17 cellular contexts compared by ENCODE assay signal in the genomic region with DNA sequence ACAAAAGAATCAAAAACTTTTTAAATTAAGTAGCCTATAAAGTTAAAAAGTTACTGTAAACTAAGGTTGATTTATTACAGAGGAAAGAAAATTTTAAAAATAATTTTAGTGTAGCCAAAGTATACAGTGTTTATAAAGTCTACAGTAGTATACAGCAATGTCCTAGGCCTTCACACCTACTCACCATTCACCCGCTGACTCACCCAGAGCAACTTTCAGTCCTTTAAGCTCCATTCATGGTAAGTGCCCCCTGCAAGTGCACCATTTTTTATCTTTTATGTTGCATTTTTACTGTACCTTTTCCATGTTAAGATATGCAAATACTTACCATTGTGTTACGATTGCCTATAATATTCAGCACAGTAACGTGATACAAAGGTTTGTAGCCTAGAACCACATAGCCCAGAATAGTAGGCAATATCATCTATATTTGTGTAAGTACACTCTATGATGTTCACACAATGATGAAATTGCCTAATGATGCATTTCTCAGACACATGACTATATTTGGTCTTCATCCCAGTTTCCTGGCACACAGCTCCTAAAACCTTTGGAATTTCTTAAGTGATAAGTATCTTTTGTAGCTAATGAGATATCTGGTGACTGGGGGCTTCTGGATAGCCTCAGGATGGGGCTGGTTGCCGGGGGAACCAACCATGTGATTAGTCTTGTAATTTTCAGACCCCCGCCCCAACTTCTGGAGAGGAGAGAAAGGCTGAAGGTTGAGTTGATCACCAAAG.
DNase-seq lines count a peak whose midpoint lies in the region; TF ChIP-seq lines count a peak whose summit lies in the region.
"Had no signal": no experiment of that assay in that cellular context is flagged by ENCODE, and none has a peak within 500 bp of the region (broad histone marks: within the 10 kb centered on the region; RNA-seq: fewer than 3 reads in every experiment).

No MANE protein-coding gene starts in this region.

- no peaks in the 10 kb centered on the region for H3K27me3 ChIP-seq in fibroblast of lung (ENCODE audit: control insufficient read depth, insufficient read depth, low read length)
- H3K27me3 ChIP-seq in sigmoid colon = no peaks in the 10 kb centered on the region
- H3K27me3 ChIP-seq: BLaER1, vagina had no signal

- POLR2A ChIA-PET in HEK293 (lab: Yijun Ruan, JAX) = no interaction called here
- POLR2A ChIA-PET in RWPE1 (lab: Yijun Ruan, JAX; ENCODE audit: low non-redundant PET) = no interaction called here
- POLR2A ChIA-PET in activated CD4-positive, alpha-beta memory T cell treated with anti-CD3 and anti-CD28 coated beads for 36 hours (lab: Charles Lee) = no interaction called here

- TF ChIP-seq CTCF in HEK293 (tag by site-specific recombination; IDR thresholded peaks at IDR 0.05) (no peak), fibroblast of lung (conservative IDR thresholded peaks at IDR 0.05 in 1 of 2, IDR thresholded peaks at IDR 0.05 in 1 of 2; ENCODE audit: low read depth in 1 of 2, low read length in 2 of 2) (no peak), sigmoid colon (IDR thresholded peaks at IDR 0.05) (no peak), RWPE1 (conservative IDR thresholded peaks at IDR 0.05; ENCODE audit: low read depth) (no peak)

- no peaks in the 10 kb centered on the region for H4K20me1 ChIP-seq in fibroblast of lung (ENCODE audit: control insufficient read depth, extremely low read depth, insufficient read depth, low read length)
- H4K20me1 ChIP-seq: BLaER1 had no signal

- H3K9me3 ChIP-seq in HEK293 (ENCODE audit: control insufficient read depth, insufficient read depth, low read depth, low read length) = no peaks in the 10 kb centered on the region
- H3K9me3 ChIP-seq in SK-N-MC (ENCODE audit: low read depth, low read length) = no peaks in the 10 kb centered on the region
- no peaks in the 10 kb centered on the region for H3K9me3 ChIP-seq in fibroblast of lung (ENCODE audit: control insufficient read depth, insufficient read depth, low read depth, low read length)
- no peaks in the 10 kb centered on the region for H3K9me3 ChIP-seq in sigmoid colon
- H3K9me3 ChIP-seq: BLaER1, vagina had no signal

- H3K27ac ChIP-seq in HEK293 (ENCODE audit: extremely low read depth, low read depth, low read length) (no peak overlapping the region), SK-N-MC (0 out of 2 replicates have a peak overlapping the region, but pooled peaks have one; percentile 38), fibroblast of lung (ENCODE audit: insufficient read depth, low read length) (no peak overlapping the region), sigmoid colon (no peak overlapping the region), RWPE1 (no peak overlapping the region)
- H3K27ac ChIP-seq: BLaER1, vagina, WERI-Rb-1 had no signal

- no peak overlapping the region for H3K4me2 ChIP-seq in fibroblast of lung (ENCODE audit: extremely low read depth, insufficient read depth, low read length)
- H3K4me2 ChIP-seq: BLaER1 had no signal

- H3K9ac ChIP-seq in SK-N-MC (ENCODE audit: insufficient read length) = no peak overlapping the region
- no peak overlapping the region for H3K9ac ChIP-seq in fibroblast of lung (ENCODE audit: insufficient read depth, low read length)
- H3K9ac ChIP-seq: BLaER1 had no signal

- 91 to 93% methylated on average over 5 of the region's 5 CpGs for WGBS in sigmoid colon, 2 donors

- H3K27ac Mint-ChIP-seq in activated CD4-positive, alpha-beta memory T cell treated with anti-CD3 and anti-CD28 coated beads for 36 hours = no peak overlapping the region
- H3K27ac Mint-ChIP-seq: effector memory CD8-positive, alpha-beta T cell; stimulated activated naive CD8-positive, alpha-beta T cell treated with anti-CD3 and anti-CD28 coated beads, Interleukin-15, Interleukin-2, amounts not matched to agents 100 ng/mL and 50 ng/mL, for 24 hours had no signal

- H3K4me1 ChIP-seq in HEK293 (ENCODE audit: control insufficient read depth, insufficient read depth, low read length) (no peaks in the 10 kb centered on the region), fibroblast of lung (ENCODE audit: control insufficient read depth, extremely low read depth, insufficient read depth, low read length) (peaks cover 13% of the 10 kb centered on the region), sigmoid colon (peaks cover 0 to 4% (median under 1%) of the 10 kb centered on the region in 4 donors)
- H3K4me1 ChIP-seq: BLaER1 had no signal

- CTCF ChIA-PET in HEK293 (lab: Yijun Ruan, JAX) (interaction anchor here (0.6 to 1.5 kb wide), 11 partner anchors 9 to 535 kb away, joined by 3 to 5 read pairs (median 3); no protein-coding TSS in a partner anchor), RWPE1 (lab: Yijun Ruan, JAX) (interaction anchor here (0.6 to 0.7 kb wide), 2 partner anchors 21 to 46 kb away, joined by 3 read pairs; no protein-coding TSS in a partner anchor)
- CTCF ChIA-PET in activated CD4-positive, alpha-beta memory T cell treated with anti-CD3 and anti-CD28 coated beads for 36 hours (lab: Charles Lee) = interaction anchor here (1.4 kb wide), 1 partner anchor 13 kb away, joined by 4 read pairs; no protein-coding TSS in a partner anchor

- H3K4me3 ChIP-seq in HEK293 (ENCODE audit: low read depth, low read length) = no peak overlapping the region
- no peak overlapping the region for H3K4me3 ChIP-seq in SK-N-MC
- no peak overlapping the region for H3K4me3 ChIP-seq in fibroblast of lung (replicated peaks in 1 of 4; ENCODE audit: control extremely low read depth in 1 of 4, insufficient read depth in 1 of 4, low read depth in 3 of 4, low read length in 4 of 4)
- no peak overlapping the region for H3K4me3 ChIP-seq in sigmoid colon
- H3K4me3 ChIP-seq: BLaER1, vagina had no signal

- TF ChIP-seq POLR2A in sigmoid colon (IDR thresholded peaks at IDR 0.05) = no peak

- H3K79me2 ChIP-seq in fibroblast of lung (ENCODE audit: control insufficient read depth, insufficient read depth, low read length) = no peaks in the 10 kb centered on the region

- peaks cover 7% of the 10 kb centered on the region for H3K27me3 Mint-ChIP-seq in activated CD4-positive, alpha-beta memory T cell treated with anti-CD3 and anti-CD28 coated beads for 36 hours

- H3K4me3 Mint-ChIP-seq in activated CD4-positive, alpha-beta memory T cell treated with anti-CD3 and anti-CD28 coated beads for 36 hours = no peak overlapping the region
- H3K4me3 Mint-ChIP-seq: effector memory CD8-positive, alpha-beta T cell; stimulated activated naive CD8-positive, alpha-beta T cell treated with anti-CD3 and anti-CD28 coated beads, Interleukin-15, Interleukin-2, amounts not matched to agents 100 ng/mL and 50 ng/mL, for 24 hours had no signal

- intact Hi-C loops in sigmoid colon (cut with DNase I) = no loop called here
- intact Hi-C loops in activated CD4-positive, alpha-beta memory T cell treated with anti-CD3 and anti-CD28 coated beads for 36 hours (cut with micrococcal nuclease) = no loop called here

- H3K4me1 Mint-ChIP-seq in activated CD4-positive, alpha-beta memory T cell treated with anti-CD3 and anti-CD28 coated beads for 36 hours (ENCODE audit: low read depth) = peaks cover 2% of the 10 kb centered on the region

- H3K36me3 Mint-ChIP-seq in activated CD4-positive, alpha-beta memory T cell treated with anti-CD3 and anti-CD28 coated beads for 36 hours = no peaks in the 10 kb centered on the region

- H3K36me3 ChIP-seq in HEK293 (ENCODE audit: control insufficient read depth in 2 of 2, insufficient read depth in 1 of 2, low read length in 2 of 2) (no peaks in the 10 kb centered on the region), SK-N-MC (ENCODE audit: insufficient read depth, low read length) (no peaks in the 10 kb centered on the region), fibroblast of lung (ENCODE audit: control insufficient read depth, insufficient read depth, low read length) (no peaks in the 10 kb centered on the region), sigmoid colon (no peaks in the 10 kb centered on the region)
- H3K36me3 ChIP-seq: BLaER1, vagina, WERI-Rb-1 had no signal

- DNase-seq in SK-N-MC (ENCODE audit: low read depth, low spot score) (no peak), fibroblast of lung (ENCODE audit: low read depth in 2 of 2) (peak; percentile 79 to 86), sigmoid colon (peak; percentile 36), RWPE1 (ENCODE audit: low spot score) (no peak), NCI-H1694 treated with DMSO at 0.1 percent for 48 hours (lab: John Stamatoyannopoulos, UW) (no peak)
- DNase-seq in activated CD4-positive, alpha-beta memory T cell treated with anti-CD3 and anti-CD28 coated beads for 36 hours = no peak
- DNase-seq: DMS 273 treated with DMSO at 0.1 percent for 48 hours; effector memory CD8-positive, alpha-beta T cell; GOT3; KG1; NCI-H1436; nucleus accumbens had no signal

- H3K9me3 Mint-ChIP-seq in activated CD4-positive, alpha-beta memory T cell treated with anti-CD3 and anti-CD28 coated beads for 36 hours = no peaks in the 10 kb centered on the region
- H3K9me3 Mint-ChIP-seq: effector memory CD8-positive, alpha-beta T cell; stimulated activated naive CD8-positive, alpha-beta T cell treated with anti-CD3 and anti-CD28 coated beads, Interleukin-15, Interleukin-2, amounts not matched to agents 100 ng/mL and 50 ng/mL, for 24 hours had no signal

- no peak for TF ChIP-seq EP300 in sigmoid colon (IDR thresholded peaks at IDR 0.05)

- no peak overlapping the region for H2AFZ ChIP-seq in fibroblast of lung (ENCODE audit: low read length)

TF ChIP-seq in HEK293, 187 proteins besides CTCF, POLR2A, EP300 and RAD21:
- TF ChIP-seq ZBTB21 (tag by site-specific recombination; IDR thresholded peaks at IDR 0.05) (no peak), ZFHX2 (tag by site-specific recombination; conservative IDR thresholded peaks at IDR 0.05) (0 out of 2 replicates have a peak, but pooled peaks have one; percentile 17)

Comparison
In these comparisons a context has a peak if more than half of its experiments do, and no peak if none do; other contexts are left out.
1. DNase-seq: peak in fibroblast of lung (2 of 2) and sigmoid colon (single experiment); none in SK-N-MC (single experiment), RWPE1 (single experiment), NCI-H1694 treated with DMSO at 0.1 percent for 48 hours (single experiment) and activated CD4-positive, alpha-beta memory T cell treated with anti-CD3 and anti-CD28 coated beads for 36 hours (single experiment).